ENCODE assay signal across 21 cellular contexts in the genomic region with DNA sequence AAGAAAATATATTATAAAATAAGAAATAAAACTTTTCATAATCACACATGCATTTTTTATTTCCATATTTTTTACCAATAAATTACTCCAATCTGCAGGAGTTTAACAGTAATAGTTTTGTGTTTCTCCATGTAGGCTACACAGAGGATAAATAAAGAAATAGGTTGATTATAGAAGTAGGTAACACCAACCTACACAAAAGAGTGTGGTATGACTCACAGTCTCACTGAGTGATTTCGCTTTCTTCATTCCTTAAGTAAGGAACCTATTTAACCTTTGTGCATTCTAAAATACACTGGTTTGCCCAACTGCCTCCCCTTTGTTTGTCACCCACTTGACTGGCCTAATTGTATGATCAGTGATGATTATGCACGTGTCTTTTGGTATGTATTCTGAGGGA.
"Had no signal": no experiment of that assay in that cellular context is flagged by ENCODE, and none has a peak within 500 bp of the region (broad histone marks: within the 10 kb centered on the region; RNA-seq: fewer than 3 reads in every experiment).

No MANE protein-coding gene starts in this region.

- FAIRE-seq: keratinocyte, pancreas had no signal

- DNase-seq: activated CD4-positive, alpha-beta T cell treated with anti-CD3 and anti-CD28 coated beads, Interleukin-2, amount 10 ng/mL, durations not matched to agents 7 days and 5 days; activated CD4-positive, CD25-positive, alpha-beta regulatory T cell treated with anti-CD3 and anti-CD28 coated beads, Interleukin-2, amount 50 U/mL, for 72 hours; activated CD8-positive, alpha-beta memory T cell treated with anti-CD3 and anti-CD28 coated beads, Interleukin-2, amount 10 ng/mL, durations not matched to agents 7 days and 5 days; activated CD8-positive, alpha-beta T cell treated with anti-CD3 and anti-CD28 coated beads for 36 hours; activated effector memory CD4-positive, alpha-beta T cell treated with anti-CD3 and anti-CD28 coated beads, Interleukin-2, amount 50 U/mL, for 16 hours; activated naive CD4-positive, alpha-beta T cell treated with anti-CD3 and anti-CD28 coated beads, Interleukin-2, amount 10 ng/mL, durations not matched to agents 7 days and 5 days; activated T-cell treated with anti-CD3 and anti-CD28 coated beads for 4 hours; cortex of kidney; erythroblast; foreskin fibroblast; left colon; nephron progenitor cell; pancreas; psoas muscle; right cardiac atrium; stimulated activated CD4-positive, alpha-beta T cell treated with anti-CD3 and anti-CD28 coated beads, Interleukin-12 subunit alpha, Interleukin-12 subunit beta, amount 100 ng/mL, for 4 hours; substantia nigra; thyroid gland; WERI-Rb-1 had no signal

- H3K27ac ChIP-seq: cardiac muscle cell, pancreas, psoas muscle, thyroid gland, WERI-Rb-1 had no signal

- H3K4me3 ChIP-seq: cardiac muscle cell, pancreas, psoas muscle, thyroid gland had no signal

- ATAC-seq: activated CD8-positive, alpha-beta memory T cell treated with anti-CD3 and anti-CD28 coated beads, Interleukin-2, amount 10 ng/mL, durations not matched to agents 7 days and 5 days; activated CD8-positive, alpha-beta T cell treated with anti-CD3 and anti-CD28 coated beads for 36 hours; left colon; pancreas; psoas muscle; right cardiac atrium had no signal

- H3K9me3 ChIP-seq: pancreas, psoas muscle, thyroid gland had no signal

- H3K36me3 ChIP-seq: cardiac muscle cell, pancreas, thyroid gland, WERI-Rb-1 had no signal

- H3K4me1 ChIP-seq: pancreas, psoas muscle, thyroid gland had no signal

- H3K27me3 ChIP-seq: cardiac muscle cell, pancreas, thyroid gland had no signal
